13 cellular contexts compared by ENCODE assay signal in the genomic region with DNA sequence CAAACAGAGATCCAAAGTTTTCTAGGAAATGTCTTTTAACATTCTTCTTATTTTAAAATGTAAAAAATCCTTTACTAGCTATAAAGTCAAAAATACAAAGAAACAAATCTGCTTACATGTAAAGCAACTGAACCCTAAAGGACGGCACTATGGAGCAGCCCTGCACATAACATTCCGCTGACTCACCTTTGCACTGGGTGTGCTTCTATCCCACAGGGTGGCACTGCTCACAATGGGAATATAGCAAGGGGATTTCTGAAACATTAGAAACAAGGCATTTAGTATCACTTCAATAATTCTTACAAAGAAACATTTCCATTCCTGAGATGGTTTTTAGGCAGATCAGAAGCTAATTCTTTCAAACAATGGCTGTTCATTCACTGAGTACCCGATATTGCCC.
DNase-seq lines count a peak whose midpoint lies in the region; ATAC-seq, FAIRE-seq and TF ChIP-seq lines count a peak whose summit lies in the region.
"Had no signal": no experiment of that assay in that cellular context is flagged by ENCODE, and none has a peak within 500 bp of the region (broad histone marks: within the 10 kb centered on the region; RNA-seq: fewer than 3 reads in every experiment).

No MANE protein-coding gene starts in this region.

- DNase-seq in COLO668 (lab: John Stamatoyannopoulos, UW; ENCODE audit: unreplicated experiment), result peak; percentile 35
- DNase-seq in H4 (ENCODE audit: low spot score), result peak; percentile 36
- peak; percentile 30 for DNase-seq in NCI-H460 (ENCODE audit: extremely low read depth, low read depth)
- peak; percentile 52 to 76 for DNase-seq in foreskin keratinocyte
- DNase-seq in activated CD4-positive, alpha-beta T cell treated with anti-CD3 and anti-CD28 coated beads for 1 hour, result no peak
- DNase-seq in frontal cortex (ENCODE audit: low spot score in 2 of 2), result no peak
- DNase-seq: activated T-cell treated with anti-CD3 and anti-CD28 coated beads, Interleukin-2, amount 50 U/mL, for 24 hours; anterior cingulate cortex; uterus had no signal

- H3K27me3 ChIP-seq in foreskin keratinocyte, result no peaks in the 10 kb centered on the region
- H3K27me3 ChIP-seq: uterus had no signal

- peak; percentile 75 for TF ChIP-seq CTCF in foreskin keratinocyte (conservative IDR thresholded peaks at IDR 0.05)

- no peak for FAIRE-seq in frontal cortex (lab: Jason Lieb, UNC)
- FAIRE-seq: TTC549 had no signal

- no peaks in the 10 kb centered on the region for H3K4me1 ChIP-seq in foreskin keratinocyte
- H3K4me1 ChIP-seq: uterus had no signal

- peak overlapping the region; percentile 61 for H3K27ac ChIP-seq in foreskin keratinocyte
- H3K27ac ChIP-seq: uterus had no signal

- ATAC-seq in foreskin keratinocyte (peak; percentile 97), HG03039 (IDR thresholded peaks at IDR 0.05; ENCODE audit: unreplicated experiment) (no peak), GM21423 (IDR thresholded peaks at IDR 0.05; ENCODE audit: unreplicated experiment) (no peak)
- ATAC-seq: sciatic nerve had no signal

Comparison
In these comparisons a context has a peak if more than half of its experiments do, and no peak if none do; other contexts are left out.
1. DNase-seq: peak in COLO668 (single experiment), H4 (single experiment), NCI-H460 (single experiment) and foreskin keratinocyte (2 of 2); none in activated CD4-positive, alpha-beta T cell treated with anti-CD3 and anti-CD28 coated beads for 1 hour (single experiment) and frontal cortex (0 of 2).